Comparison of ENCODE assay signal across 13 cellular contexts in the genomic region with DNA sequence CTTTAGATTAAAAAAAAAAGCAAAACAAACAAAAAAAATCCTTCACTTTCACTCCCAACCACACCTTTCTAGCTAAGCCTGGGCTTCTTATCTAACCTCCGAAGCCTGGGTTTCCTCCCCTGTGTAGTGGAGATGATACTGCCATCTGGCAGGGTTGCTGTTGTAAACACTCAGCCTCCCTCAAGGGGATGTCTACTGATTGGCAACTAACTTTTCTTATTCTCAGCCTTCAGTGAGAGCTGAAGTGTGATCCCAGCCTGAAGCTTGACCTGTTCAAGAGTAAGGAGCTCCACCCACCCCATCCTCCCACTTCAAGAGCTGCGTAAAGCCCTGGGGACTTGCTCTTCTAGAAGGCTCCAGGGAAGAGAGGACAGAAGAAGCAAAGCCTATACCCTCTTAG. TPM values are rescaled to one million over a fixed set of nuclear protein-coding genes. Genes with fewer than 3 reads are reported as not detected.
DNase-seq lines count a peak whose midpoint lies in the region; ATAC-seq and TF ChIP-seq lines count a peak whose summit lies in the region.
"Had no signal": no experiment of that assay in that cellular context is flagged by ENCODE, and none has a peak within 500 bp of the region (broad histone marks: within the 10 kb centered on the region; RNA-seq: fewer than 3 reads in every experiment).

No MANE protein-coding gene starts in this region.

- no peaks in the 10 kb centered on the region for H3K9me3 Mint-ChIP-seq in GM23338
- no peaks in the 10 kb centered on the region for H3K9me3 Mint-ChIP-seq in endothelial cell (ENCODE audit: unreplicated experiment)
- H3K9me3 Mint-ChIP-seq: activated naive CD4-positive, alpha-beta T cell treated with anti-CD3 and anti-CD28 coated beads, Interleukin-2, amount 50 U/mL, for 24 hours; T-helper 1 cell treated with Interleukin-12 subunit alpha and Interleukin-12 subunit beta and Interleukin-4 antibody, amounts not matched to agents 30 μg/mL and 1 μg/mL, for 36 hours had no signal

- H3K9me3 ChIP-seq in Peyer's patch (no peaks in the 10 kb centered on the region), right atrium auricular region (no peaks in the 10 kb centered on the region)

- H3K27me3 ChIP-seq in GM23338 (ENCODE audit: insufficient read depth): no peaks in the 10 kb centered on the region; the same call in 1 of the 2 replicates
- no peaks in the 10 kb centered on the region for H3K27me3 ChIP-seq in Peyer's patch
- H3K27me3 ChIP-seq in right atrium auricular region: no peaks in the 10 kb centered on the region

- no peaks in the 10 kb centered on the region for H4K20me1 ChIP-seq in GM23338 (replicated peaks; ENCODE audit: insufficient read depth)

- in situ Hi-C loops in ACHN (cut with HindIII; ENCODE audit: low pct_ligation_motif_present, low pct_unique_long_range_greater_than_20kb, low sequenced_read_pairs): no loop called here

- H3K4me3 Mint-ChIP-seq in GM23338 (no peak overlapping the region), endothelial cell (ENCODE audit: unreplicated experiment) (no peak overlapping the region)
- H3K4me3 Mint-ChIP-seq: CD8-positive, alpha-beta T cell; T-helper 1 cell treated with Interleukin-12 subunit alpha and Interleukin-12 subunit beta and Interleukin-4 antibody, amounts not matched to agents 30 μg/mL and 1 μg/mL, for 36 hours had no signal

- TF ChIP-seq POLR2A in Peyer's patch (IDR thresholded peaks at IDR 0.05): no peak

- peak; percentile 19 for DNase-seq in ACHN
- peak; percentile 45 for DNase-seq in GM23338 (ENCODE audit: low spot score)
- no peak for DNase-seq in Peyer's patch
- peak; percentile 15 for DNase-seq in iris pigment epithelial cell (ENCODE audit: low read depth)
- no peak for DNase-seq in Right ventricle myocardium superior
- DNase-seq in endothelial cell (ENCODE audit: low spot score): no peak
- DNase-seq in right atrium auricular region (ENCODE audit: low spot score): no peak

- no peak overlapping the region for H3K4me2 ChIP-seq in GM23338

- H2AFZ ChIP-seq in GM23338: peak overlapping the region; percentile 67; the same call in 1 of the 2 replicates

- ATAC-seq in GM23338: peak; percentile 53
- ATAC-seq in HG02884 (IDR thresholded peaks at IDR 0.05; ENCODE audit: unreplicated experiment): no peak
- ATAC-seq in Right ventricle myocardium superior (ENCODE audit: poor library complexity): no peak
- ATAC-seq: CD8-positive, alpha-beta T cell had no signal

- H3K27me3 Mint-ChIP-seq in GM23338 (ENCODE audit: insufficient read depth, low read depth, poor library complexity): peaks cover 11% of the 10 kb centered on the region
- peaks cover 6% of the 10 kb centered on the region for H3K27me3 Mint-ChIP-seq in endothelial cell (ENCODE audit: unreplicated experiment)

- H3K36me3 Mint-ChIP-seq in GM23338 (ENCODE audit: low read depth) (no peaks in the 10 kb centered on the region), endothelial cell (ENCODE audit: low read depth, unreplicated experiment) (peaks cover 5% of the 10 kb centered on the region)
- H3K36me3 Mint-ChIP-seq: activated naive CD4-positive, alpha-beta T cell treated with anti-CD3 and anti-CD28 coated beads, Interleukin-2, amount 50 U/mL, for 24 hours; CD8-positive, alpha-beta T cell; naive B cell had no signal

- no peak overlapping the region for H3K4me3 ChIP-seq in GM23338
- H3K4me3 ChIP-seq in Peyer's patch: no peak overlapping the region
- H3K4me3 ChIP-seq in right atrium auricular region: no peak overlapping the region

- no peaks in the 10 kb centered on the region for H3K36me3 ChIP-seq in GM23338 (ENCODE audit: insufficient read depth)
- no peaks in the 10 kb centered on the region for H3K36me3 ChIP-seq in Peyer's patch
- no peaks in the 10 kb centered on the region for H3K36me3 ChIP-seq in right atrium auricular region

- TF ChIP-seq CTCF in GM23338 (conservative IDR thresholded peaks at IDR 0.05; ENCODE audit: low read depth in 2 of 2) (no peak), Peyer's patch (IDR thresholded peaks at IDR 0.05) (no peak), endothelial cell (IDR thresholded peaks at IDR 0.05; ENCODE audit: unreplicated experiment) (no peak), right atrium auricular region (IDR thresholded peaks at IDR 0.05) (no peak)

- H3K4me1 Mint-ChIP-seq in GM23338 (peaks cover 22% of the 10 kb centered on the region), endothelial cell (ENCODE audit: unreplicated experiment) (no peaks in the 10 kb centered on the region)

- intact Hi-C loops in Right ventricle myocardium superior (cut with DNase I): loop anchor here (10.0 kb wide), 1 partner anchor 215 kb away; a partner anchor contains a TSS

- 0 out of 2 replicates have a peak, but pooled peaks cover 5% of the 10 kb centered on the region for H3F3A ChIP-seq in GM23338 (replicated peaks; ENCODE audit: low read depth)

- H3K27ac ChIP-seq in GM23338 (ENCODE audit: low read depth) (no peak overlapping the region), Peyer's patch (peak overlapping the region in 3 of 4 donors; percentile 34 to 49 (median 40)), right atrium auricular region (no peak overlapping the region)
- H3K27ac ChIP-seq: epithelial cell of prostate had no signal

- no peaks in the 10 kb centered on the region for H3K79me2 ChIP-seq in GM23338 (replicated peaks; ENCODE audit: insufficient read depth)

- H3K27ac Mint-ChIP-seq in GM23338 (no peak overlapping the region), endothelial cell (ENCODE audit: unreplicated experiment) (no peak overlapping the region)
- H3K27ac Mint-ChIP-seq: activated naive CD4-positive, alpha-beta T cell treated with anti-CD3 and anti-CD28 coated beads, Interleukin-2, amount 50 U/mL, for 24 hours; CD8-positive, alpha-beta T cell; naive B cell; T-helper 1 cell treated with Interleukin-12 subunit alpha and Interleukin-12 subunit beta and Interleukin-4 antibody, amounts not matched to agents 30 μg/mL and 1 μg/mL, for 36 hours had no signal

- H3K9me2 ChIP-seq in GM23338 (ENCODE audit: insufficient read depth): no peaks in the 10 kb centered on the region

- H3K4me1 ChIP-seq in GM23338 (ENCODE audit: insufficient read depth) (peaks cover 16% of the 10 kb centered on the region), Peyer's patch (peaks cover 0 to 21% (median 6%) of the 10 kb centered on the region in 4 donors), right atrium auricular region (peaks cover 0 to 15% of the 10 kb centered on the region in 2 donors)

TF ChIP-seq in GM23338, 12 proteins besides CTCF, POLR2A, EP300 and RAD21:
- TF ChIP-seq ZNF331 (CRISPR knock-in tag; IDR thresholded peaks at IDR 0.05; ENCODE audit: low read depth) (no peak), STAT1 (IDR thresholded peaks at IDR 0.05; ENCODE audit: unreplicated experiment) (no peak), NANOG (IDR thresholded peaks at IDR 0.05; ENCODE audit: borderline replicate concordance) (no peak), POLR2AphosphoS5 (IDR thresholded peaks at IDR 0.05; ENCODE audit: low read depth) (no peak), EZH2 (IDR thresholded peaks at IDR 0.05; ENCODE audit: low read depth, unreplicated experiment) (no peak), ZNF114 (CRISPR knock-in tag; IDR thresholded peaks at IDR 0.05) (no peak), EZH2phosphoT487 (IDR thresholded peaks at IDR 0.05; ENCODE audit: unreplicated experiment) (no peak), CREB1 (CRISPR knock-in tag; IDR thresholded peaks at IDR 0.05; ENCODE audit: low read depth) (no peak)
- TF ChIP-seq, protein P1, sequence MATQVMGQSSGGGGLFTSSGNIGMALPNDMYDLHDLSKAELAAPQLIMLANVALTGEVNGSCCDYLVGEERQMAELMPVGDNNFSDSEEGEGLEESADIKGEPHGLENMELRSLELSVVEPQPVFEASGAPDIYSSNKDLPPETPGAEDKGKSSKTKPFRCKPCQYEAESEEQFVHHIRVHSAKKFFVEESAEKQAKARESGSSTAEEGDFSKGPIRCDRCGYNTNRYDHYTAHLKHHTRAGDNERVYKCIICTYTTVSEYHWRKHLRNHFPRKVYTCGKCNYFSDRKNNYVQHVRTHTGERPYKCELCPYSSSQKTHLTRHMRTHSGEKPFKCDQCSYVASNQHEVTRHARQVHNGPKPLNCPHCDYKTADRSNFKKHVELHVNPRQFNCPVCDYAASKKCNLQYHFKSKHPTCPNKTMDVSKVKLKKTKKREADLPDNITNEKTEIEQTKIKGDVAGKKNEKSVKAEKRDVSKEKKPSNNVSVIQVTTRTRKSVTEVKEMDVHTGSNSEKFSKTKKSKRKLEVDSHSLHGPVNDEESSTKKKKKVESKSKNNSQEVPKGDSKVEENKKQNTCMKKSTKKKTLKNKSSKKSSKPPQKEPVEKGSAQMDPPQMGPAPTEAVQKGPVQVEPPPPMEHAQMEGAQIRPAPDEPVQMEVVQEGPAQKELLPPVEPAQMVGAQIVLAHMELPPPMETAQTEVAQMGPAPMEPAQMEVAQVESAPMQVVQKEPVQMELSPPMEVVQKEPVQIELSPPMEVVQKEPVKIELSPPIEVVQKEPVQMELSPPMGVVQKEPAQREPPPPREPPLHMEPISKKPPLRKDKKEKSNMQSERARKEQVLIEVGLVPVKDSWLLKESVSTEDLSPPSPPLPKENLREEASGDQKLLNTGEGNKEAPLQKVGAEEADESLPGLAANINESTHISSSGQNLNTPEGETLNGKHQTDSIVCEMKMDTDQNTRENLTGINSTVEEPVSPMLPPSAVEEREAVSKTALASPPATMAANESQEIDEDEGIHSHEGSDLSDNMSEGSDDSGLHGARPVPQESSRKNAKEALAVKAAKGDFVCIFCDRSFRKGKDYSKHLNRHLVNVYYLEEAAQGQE (IDR thresholded peaks at IDR 0.05; ENCODE audit: unreplicated experiment): no peak
- TF ChIP-seq, protein P2, sequence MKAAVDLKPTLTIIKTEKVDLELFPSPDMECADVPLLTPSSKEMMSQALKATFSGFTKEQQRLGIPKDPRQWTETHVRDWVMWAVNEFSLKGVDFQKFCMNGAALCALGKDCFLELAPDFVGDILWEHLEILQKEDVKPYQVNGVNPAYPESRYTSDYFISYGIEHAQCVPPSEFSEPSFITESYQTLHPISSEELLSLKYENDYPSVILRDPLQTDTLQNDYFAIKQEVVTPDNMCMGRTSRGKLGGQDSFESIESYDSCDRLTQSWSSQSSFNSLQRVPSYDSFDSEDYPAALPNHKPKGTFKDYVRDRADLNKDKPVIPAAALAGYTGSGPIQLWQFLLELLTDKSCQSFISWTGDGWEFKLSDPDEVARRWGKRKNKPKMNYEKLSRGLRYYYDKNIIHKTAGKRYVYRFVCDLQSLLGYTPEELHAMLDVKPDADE (IDR thresholded peaks at IDR 0.05): no peak

RNA-seq across cellular contexts. Expression of a gene that starts 21.5 kb away (rescaled TPM):
- total RNA-seq in GM23338 (2014; rRNA removed; shearing (Covaris generic)): 27.8 and 33.2 TPM in 2 replicates
- polyA plus RNA-seq in GM23338 (2016; fragmentation: Nextera tagmentation; extraction: Ambion mirVana): 23.6 and 25.4 TPM in 2 replicates
- total RNA-seq in Peyer's patch: 10 to 100 TPM; 47.0 to 63.2 (median 52.8) TPM
- 1.8 TPM for total RNA-seq in Right ventricle myocardium superior
- 1.1 TPM for total RNA-seq in endothelial cell (ENCODE audit: unreplicated experiment)
- total RNA-seq in right atrium auricular region: 1 to 10 TPM; 2.7 to 8.1 TPM
- total RNA-seq: CD8-positive, alpha-beta T cell had no signal

Comparison
In these comparisons a context has a peak if more than half of its experiments do, and no peak if none do; other contexts are left out.
1. DNase-seq: peak in ACHN (single experiment), GM23338 (single experiment) and iris pigment epithelial cell (single experiment); none in Peyer's patch (0 of 3), Right ventricle myocardium superior (single experiment), endothelial cell (single experiment) and right atrium auricular region (single experiment).
2. H3K27ac ChIP-seq: peak in Peyer's patch (3 of 4); none in GM23338 (single experiment) and right atrium auricular region (0 of 2).